18 cellular contexts compared by ENCODE assay signal in the genomic region with DNA sequence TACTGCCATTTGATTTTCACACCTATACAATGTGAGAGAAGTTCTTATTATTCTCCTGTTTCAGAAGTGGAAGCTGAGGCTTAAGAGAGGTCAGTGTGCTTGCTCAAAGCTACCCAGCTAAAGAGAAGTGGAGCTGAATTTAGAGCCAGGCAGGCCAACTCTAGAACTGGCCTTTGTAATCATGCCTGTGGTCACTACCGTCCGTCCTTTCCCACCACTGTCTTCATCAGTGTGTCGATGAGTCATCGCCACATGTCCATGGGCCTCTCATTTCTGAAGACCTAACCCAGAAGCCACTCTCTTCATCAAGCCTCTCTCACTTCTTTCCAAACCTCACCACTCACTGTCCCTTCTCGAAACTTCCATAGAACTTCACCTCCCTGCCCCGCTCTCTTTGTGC.
DNase-seq lines count a peak whose midpoint lies in the region; ATAC-seq, FAIRE-seq and TF ChIP-seq lines count a peak whose summit lies in the region.
"Had no signal": no experiment of that assay in that cellular context is flagged by ENCODE, and none has a peak within 500 bp of the region (broad histone marks: within the 10 kb centered on the region; RNA-seq: fewer than 3 reads in every experiment).

No MANE protein-coding gene starts in this region.

- H3K9me3 ChIP-seq in astrocyte (ENCODE audit: insufficient read depth, low read depth, low read length) (no peaks in the 10 kb centered on the region), right atrium auricular region (no peaks in the 10 kb centered on the region)

- ATAC-seq in natural killer cell treated with Interleukin-12 subunit alpha and Interleukin-12 subunit beta and Interleukin-15 and Interleukin-18, amount 100 ng/mL, for 72 hours: no peak
- ATAC-seq: activated CD8-positive, alpha-beta memory T cell treated with anti-CD3 and anti-CD28 coated beads, Interleukin-2, amount 10 ng/mL, durations not matched to agents 7 days and 5 days; stimulated activated naive B cell treated with anti-CD40 and anti-IgM and Interleukin-4, amounts not matched to agents 10 μg/mL and 1 μg/mL and 100 μg/mL, for 72 hours had no signal

- TF ChIP-seq CTCF in astrocyte (IDR thresholded peaks at IDR 0.05; ENCODE audit: insufficient read depth, low read depth, low read length): no peak
- no peak for TF ChIP-seq CTCF in right atrium auricular region (IDR thresholded peaks at IDR 0.05)

- peaks cover 40% of the 10 kb centered on the region for H3K4me1 ChIP-seq in astrocyte (ENCODE audit: insufficient read depth, low read length)
- peaks cover 0 to 26% of the 10 kb centered on the region in 2 donors for H3K4me1 ChIP-seq in right atrium auricular region

- peak overlapping the region; percentile 50 for H3K9ac ChIP-seq in astrocyte (ENCODE audit: low read length)

- H3K9me3 Mint-ChIP-seq in astrocyte (ENCODE audit: unreplicated experiment): no peaks in the 10 kb centered on the region
- H3K9me3 Mint-ChIP-seq in immature natural killer cell: peaks cover 0 to 3% (median 0%) of the 10 kb centered on the region in 6 donors
- peaks cover 4% of the 10 kb centered on the region for H3K9me3 Mint-ChIP-seq in natural killer cell treated with Interleukin-12 subunit alpha and Interleukin-12 subunit beta and Interleukin-15 and Interleukin-18, amount 100 ng/mL, for 72 hours

- H3K27ac ChIP-seq in astrocyte (ENCODE audit: low read depth, low read length) (peak overlapping the region; percentile 81), right atrium auricular region (no peak overlapping the region)

- no peaks in the 10 kb centered on the region for H4K20me1 ChIP-seq in astrocyte (ENCODE audit: insufficient read depth, low read length)

- H3K4me3 ChIP-seq in astrocyte (ENCODE audit: insufficient read depth, low read depth, low read length) (no peak overlapping the region), right atrium auricular region (no peak overlapping the region)

- H3K27me3 ChIP-seq in astrocyte (ENCODE audit: insufficient read depth, low read length): no peaks in the 10 kb centered on the region
- no peaks in the 10 kb centered on the region for H3K27me3 ChIP-seq in right atrium auricular region

- H3K4me1 Mint-ChIP-seq in astrocyte (ENCODE audit: low read depth, unreplicated experiment): peaks cover 58% of the 10 kb centered on the region
- H3K4me1 Mint-ChIP-seq in immature natural killer cell: no peaks in the 10 kb centered on the region
- H3K4me1 Mint-ChIP-seq in natural killer cell treated with Interleukin-12 subunit alpha and Interleukin-12 subunit beta and Interleukin-15 and Interleukin-18, amount 100 ng/mL, for 72 hours (ENCODE audit: low read depth in 2 of 2): no peaks in the 10 kb centered on the region
- H3K4me1 Mint-ChIP-seq: activated CD8-positive, alpha-beta memory T cell treated with anti-CD3 and anti-CD28 coated beads, Interleukin-2, amount 10 ng/mL, durations not matched to agents 7 days and 5 days; stimulated activated naive B cell treated with anti-CD40 and anti-IgM and Interleukin-4, amounts not matched to agents 10 μg/mL and 1 μg/mL and 100 μg/mL, for 72 hours had no signal

- H3K36me3 Mint-ChIP-seq in astrocyte (ENCODE audit: low read depth, unreplicated experiment) (no peaks in the 10 kb centered on the region), immature natural killer cell (no peaks in the 10 kb centered on the region)
- H3K36me3 Mint-ChIP-seq in natural killer cell treated with Interleukin-12 subunit alpha and Interleukin-12 subunit beta and Interleukin-15 and Interleukin-18, amount 100 ng/mL, for 72 hours: no peaks in the 10 kb centered on the region
- H3K36me3 Mint-ChIP-seq: activated CD8-positive, alpha-beta memory T cell treated with anti-CD3 and anti-CD28 coated beads, Interleukin-2, amount 10 ng/mL, durations not matched to agents 7 days and 5 days; stimulated activated naive B cell treated with anti-CD40 and anti-IgM and Interleukin-4, amounts not matched to agents 10 μg/mL and 1 μg/mL and 100 μg/mL, for 72 hours had no signal

- H2AFZ ChIP-seq in astrocyte (ENCODE audit: low read depth, low read length): no peak overlapping the region

- peak overlapping the region; percentile 68 for H3K4me2 ChIP-seq in astrocyte (ENCODE audit: low read length)

- peak overlapping the region; percentile 12 for H3K4me3 Mint-ChIP-seq in astrocyte (ENCODE audit: unreplicated experiment)
- no peak overlapping the region for H3K4me3 Mint-ChIP-seq in immature natural killer cell
- no peak overlapping the region for H3K4me3 Mint-ChIP-seq in natural killer cell treated with Interleukin-12 subunit alpha and Interleukin-12 subunit beta and Interleukin-15 and Interleukin-18, amount 100 ng/mL, for 72 hours
- H3K4me3 Mint-ChIP-seq: activated CD8-positive, alpha-beta memory T cell treated with anti-CD3 and anti-CD28 coated beads, Interleukin-2, amount 10 ng/mL, durations not matched to agents 7 days and 5 days; stimulated activated naive B cell treated with anti-CD40 and anti-IgM and Interleukin-4, amounts not matched to agents 10 μg/mL and 1 μg/mL and 100 μg/mL, for 72 hours had no signal

- H3K36me3 ChIP-seq in astrocyte (ENCODE audit: insufficient read depth, low read length) (no peaks in the 10 kb centered on the region), right atrium auricular region (no peaks in the 10 kb centered on the region)

- H3K27me3 Mint-ChIP-seq in astrocyte (ENCODE audit: low read depth, unreplicated experiment) (no peaks in the 10 kb centered on the region), immature natural killer cell (ENCODE audit: low read depth in 3 of 3) (peaks cover under 1 to 5% (median 4%) of the 10 kb centered on the region in 3 donors)
- peaks cover 5 to 8% of the 10 kb centered on the region in 2 donors for H3K27me3 Mint-ChIP-seq in natural killer cell treated with Interleukin-12 subunit alpha and Interleukin-12 subunit beta and Interleukin-15 and Interleukin-18, amount 100 ng/mL, for 72 hours

- H3K27ac Mint-ChIP-seq in astrocyte (ENCODE audit: unreplicated experiment): peak overlapping the region; percentile 98
- no peak overlapping the region for H3K27ac Mint-ChIP-seq in immature natural killer cell
- no peak overlapping the region for H3K27ac Mint-ChIP-seq in natural killer cell treated with Interleukin-12 subunit alpha and Interleukin-12 subunit beta and Interleukin-15 and Interleukin-18, amount 100 ng/mL, for 72 hours
- H3K27ac Mint-ChIP-seq: activated CD8-positive, alpha-beta memory T cell treated with anti-CD3 and anti-CD28 coated beads, Interleukin-2, amount 10 ng/mL, durations not matched to agents 7 days and 5 days; stimulated activated naive B cell treated with anti-CD40 and anti-IgM and Interleukin-4, amounts not matched to agents 10 μg/mL and 1 μg/mL and 100 μg/mL, for 72 hours had no signal

- no peaks in the 10 kb centered on the region for H3K79me2 ChIP-seq in astrocyte (ENCODE audit: insufficient read depth, low read length)

- DNase-seq in AG08396 (ENCODE audit: low spot score): peak; percentile 73
- peak; percentile 53 for DNase-seq in HK-2 (ENCODE audit: unreplicated experiment)
- DNase-seq in astrocyte (ENCODE audit: low read depth): peak; percentile 98
- DNase-seq in hepatic stellate cell (ENCODE audit: low spot score): peak; percentile 44
- DNase-seq in immature natural killer cell: no peak
- DNase-seq in right atrium auricular region (ENCODE audit: low spot score): no peak
- DNase-seq in activated CD8-positive, alpha-beta memory T cell treated with anti-CD3 and anti-CD28 coated beads, Interleukin-2, amount 50 U/mL, for 48 hours: no peak
- no peak for DNase-seq in natural killer cell treated with Interleukin-12 subunit alpha and Interleukin-12 subunit beta and Interleukin-15 and Interleukin-18, amount 100 ng/mL, for 72 hours (ENCODE audit: low spot score)
- DNase-seq: activated CD8-positive, alpha-beta memory T cell treated with anti-CD3 and anti-CD28 coated beads, Interleukin-2, amount 10 ng/mL, durations not matched to agents 7 days and 5 days; activated naive CD4-positive, alpha-beta T cell treated with anti-CD3 and anti-CD28 coated beads, Interleukin-2, amount 50 U/mL, for 16 hours; C1 segment of cervical spinal cord; GF-D8; head of caudate nucleus; Kasumi-1; NCI-H2227 treated with DMSO at 0.1 percent for 48 hours; RPMI8226; stimulated activated CD4-positive, alpha-beta T cell treated with anti-CD3 and anti-CD28 coated beads, Interleukin-2, amount 100 ng/mL, for 24 hours; stimulated activated naive B cell treated with anti-CD40 and anti-IgM and Interleukin-4, amounts not matched to agents 10 μg/mL and 1 μg/mL and 100 μg/mL, for 72 hours had no signal

- FAIRE-seq in astrocyte (lab: Jason Lieb, UNC): peak; percentile 88

Comparison
In these comparisons a context has a peak if more than half of its experiments do, and no peak if none do; other contexts are left out.
1. DNase-seq: peak in AG08396 (single experiment), HK-2 (single experiment), astrocyte (single experiment) and hepatic stellate cell (single experiment); none in immature natural killer cell (0 of 3), right atrium auricular region (single experiment), activated CD8-positive, alpha-beta memory T cell treated with anti-CD3 and anti-CD28 coated beads, Interleukin-2, amount 50 U/mL, for 48 hours (single experiment) and natural killer cell treated with Interleukin-12 subunit alpha and Interleukin-12 subunit beta and Interleukin-15 and Interleukin-18, amount 100 ng/mL, for 72 hours (single experiment).